In the genomic region with DNA sequence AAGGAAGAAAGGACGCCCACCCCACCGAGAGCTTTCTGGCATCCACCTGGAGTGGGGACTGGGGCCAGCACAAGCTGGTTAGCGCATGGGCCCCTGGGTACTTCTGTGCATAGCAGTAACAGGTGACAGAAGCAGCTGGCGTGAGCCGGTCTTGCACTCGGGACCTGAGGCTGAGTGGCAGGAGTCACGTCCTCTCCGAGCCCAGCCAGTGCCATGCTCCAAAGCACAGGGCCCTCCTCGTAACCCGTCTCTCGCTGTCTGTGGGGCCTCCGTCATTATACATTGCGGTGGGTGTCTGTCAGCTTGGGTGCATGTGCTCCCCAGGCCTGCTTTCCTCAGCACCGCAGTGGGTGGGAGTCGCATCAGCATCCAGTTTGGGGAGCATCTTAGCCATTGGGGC, we compare ENCODE assay signal across 24 cellular contexts.
"Had no signal": no experiment of that assay in that cellular context is flagged by ENCODE, and none has a peak within 500 bp of the region (broad histone marks: within the 10 kb centered on the region; RNA-seq: fewer than 3 reads in every experiment).

No MANE protein-coding gene starts in this region.

- H3K27me3 ChIP-seq: ovary, right lobe of liver, suprapubic skin, transverse colon, upper lobe of right lung, uterus had no signal

- DNase-seq: cortex of kidney; effector memory CD8-positive, alpha-beta T cell; erythroblast; esophagus squamous epithelium; mammary epithelial cell; mesendoderm; midbrain; naive thymus-derived CD4-positive, alpha-beta T cell; nucleus accumbens; small intestine; stimulated activated CD4-positive, alpha-beta T cell treated with anti-CD3 and anti-CD28 coated beads, Interleukin-15, amount 100 ng/mL, for 24 hours; stimulated activated CD4-positive, alpha-beta T cell treated with anti-CD3 and anti-CD28 coated beads, Interleukin-2, amount 100 ng/mL, for 48 hours; stimulated activated naive B cell treated with anti-CD40 and anti-IgM and Interleukin-4, amounts not matched to agents 10 μg/mL and 1 μg/mL and 100 μg/mL, for 72 hours; transverse colon; upper lobe of right lung; uterus had no signal

- ATAC-seq: effector memory CD8-positive, alpha-beta T cell; left lung; naive thymus-derived CD4-positive, alpha-beta T cell; right lobe of liver; stimulated activated naive B cell treated with anti-CD40 and anti-IgM and Interleukin-4, amounts not matched to agents 10 μg/mL and 1 μg/mL and 100 μg/mL, for 72 hours; upper lobe of right lung had no signal

- H3K4me1 ChIP-seq: uterus had no signal

- FAIRE-seq: endometrium, frontal cortex, keratinocyte, small intestine had no signal

- H3K9me3 ChIP-seq: esophagus squamous epithelium, left lung, ovary, right lobe of liver, suprapubic skin, transverse colon, upper lobe of right lung, uterus had no signal

- H3K27ac ChIP-seq: esophagus squamous epithelium, left lung, neural progenitor cell, ovary, right lobe of liver, suprapubic skin, transverse colon, upper lobe of right lung, uterus had no signal

- H3K4me2 ChIP-seq: neural progenitor cell had no signal

- H3K4me3 ChIP-seq: esophagus squamous epithelium, left lung, neural progenitor cell, ovary, right lobe of liver, suprapubic skin, transverse colon, upper lobe of right lung, uterus had no signal

- H3K9ac ChIP-seq: neural progenitor cell had no signal

- H3K36me3 ChIP-seq: esophagus squamous epithelium, left lung, neural progenitor cell, ovary, right lobe of liver, suprapubic skin, transverse colon, upper lobe of right lung, uterus had no signal
